Comparison of ENCODE assay signal across 8 cellular contexts in the genomic region with DNA sequence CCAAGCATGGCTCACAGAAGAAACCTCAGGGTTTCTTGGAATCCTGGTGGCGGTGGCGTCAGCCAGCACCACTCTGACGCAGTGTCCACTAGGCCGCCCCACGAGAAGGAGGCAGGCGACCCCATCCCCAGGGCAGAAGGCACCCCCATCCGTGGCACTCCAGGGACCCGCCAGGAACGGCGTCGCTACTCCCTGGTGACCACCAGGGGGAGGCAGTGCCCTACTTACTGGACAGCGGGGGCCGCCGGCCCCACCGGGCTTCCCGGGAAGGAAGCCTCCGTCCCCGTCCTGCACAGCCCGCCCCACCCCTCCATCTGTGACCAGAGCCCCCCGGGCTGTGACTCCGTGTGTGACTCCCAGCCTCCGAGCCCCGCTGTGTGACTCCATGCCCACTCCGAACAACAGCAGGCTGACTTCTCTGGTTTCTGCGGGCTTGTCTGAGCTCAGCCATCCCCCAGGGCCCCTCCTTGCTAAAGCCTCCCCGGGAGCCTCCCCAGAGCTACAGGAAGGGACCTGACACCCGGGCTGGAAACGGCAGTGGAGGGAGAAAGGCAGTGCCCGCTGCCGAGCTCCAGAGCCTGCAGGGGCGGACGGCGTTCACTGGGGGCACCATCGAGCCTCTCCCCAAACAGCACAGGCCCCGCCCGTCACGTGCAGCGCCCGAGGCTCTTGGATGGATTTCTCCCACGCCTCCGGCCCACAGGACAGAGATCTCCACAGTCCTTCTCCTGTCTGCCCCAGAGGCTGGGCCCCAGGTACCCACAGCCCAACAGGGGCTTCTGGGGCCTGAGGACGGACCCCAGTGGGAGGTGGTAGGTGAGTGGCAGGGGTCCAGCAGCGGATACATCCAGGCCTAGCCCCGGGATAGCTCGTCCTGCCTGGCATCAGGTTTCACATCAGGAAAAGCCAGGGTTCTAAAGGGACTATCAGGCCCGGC. TPM values are rescaled to one million over a fixed set of nuclear protein-coding genes. Genes with fewer than 3 reads are reported as not detected.
DNase-seq lines count a peak whose midpoint lies in the region; ATAC-seq, FAIRE-seq and TF ChIP-seq lines count a peak whose summit lies in the region.

No MANE protein-coding gene starts in this region.

- H3K4me3 ChIP-seq in ovary = peak overlapping the region; percentile 51
- H3K4me3 ChIP-seq in testis = peak overlapping the region; percentile 53 to 60

- FAIRE-seq in H54 (lab: Jason Lieb, UNC) = no peak

- H3K27ac ChIP-seq in ovary = peak overlapping the region; percentile 57 to 84
- H3K27ac ChIP-seq in testis = peak overlapping the region; percentile 85 to 89

- peak; percentile 75 for DNase-seq in COLO829 (ENCODE audit: low spot score)
- DNase-seq in H54 (ENCODE audit: insufficient read length, low spot score) = peak; percentile 87
- peak; percentile 38 for DNase-seq in NCI-H1417 treated with DMSO at 0.1 percent for 48 hours (lab: John Stamatoyannopoulos, UW)
- DNase-seq in SW 1271 (lab: John Stamatoyannopoulos, UW) = peak; percentile 53 to 60
- DNase-seq in activated naive CD8-positive, alpha-beta T cell treated with anti-CD3 and anti-CD28 coated beads, Interleukin-2, amount 50 U/mL, for 16 hours (ENCODE audit: low read depth, low spot score) = peak; percentile 41
- peak; percentile 91 for DNase-seq in Right ventricle myocardium superior
- peak; percentile 89 to 93 (median 91) for DNase-seq in ovary
- peak; percentile 93 for DNase-seq in testis

- TF ChIP-seq EP300 in ovary (IDR thresholded peaks at IDR 0.05) = no peak

- H3K36me3 ChIP-seq in ovary (no peaks in the 10 kb centered on the region), testis (ENCODE audit: low read depth, missing control alignments) (no peaks in the 10 kb centered on the region)

- WGBS in ovary, 3 donors = 1% methylated on average over 29 to 46 of the region's 46 CpGs
- WGBS in testis, 2 donors = 0 to 2% methylated on average over 18 to 29 of the region's 46 CpGs

- peak; percentile 95 for ATAC-seq in Right ventricle myocardium superior (ENCODE audit: poor library complexity)

- H3K9me3 ChIP-seq in ovary (no peaks in the 10 kb centered on the region), testis (no peaks in the 10 kb centered on the region)

- intact Hi-C loops in Right ventricle myocardium superior (cut with DNase I) = loop anchor here (2.0 kb wide), 1 partner anchor 498 kb away; no protein-coding TSS in a partner anchor
- intact Hi-C loops in ovary (cut with DNase I) = loop anchor here (2.0 to 5.0 kb wide), 2 partner anchors 498 to 501 kb away; no protein-coding TSS in a partner anchor
- intact Hi-C loops in testis (cut with DNase I; ENCODE audit: low total_unique reads) = loop anchor here (10.0 kb wide), 1 partner anchor 498 kb away; no protein-coding TSS in a partner anchor

- TF ChIP-seq CTCF in ovary (IDR thresholded peaks at IDR 0.05) (peak; percentile 54 to 92 (median 89)), testis (IDR thresholded peaks at IDR 0.05) (peak; percentile 88 to 93 (median 89))

- H3K27me3 ChIP-seq in ovary (no peaks in the 10 kb centered on the region), testis (no peaks in the 10 kb centered on the region)

- H3K4me1 ChIP-seq in ovary (ENCODE audit: insufficient read depth) (no peaks in the 10 kb centered on the region), testis (peaks cover 5% of the 10 kb centered on the region)

- no peak for TF ChIP-seq POLR2A in H54 (IDR thresholded peaks at IDR 0.05; ENCODE audit: low read depth, low read length)
- peak; percentile 15 for TF ChIP-seq POLR2A in ovary (IDR thresholded peaks at IDR 0.05)
- no peak for TF ChIP-seq POLR2A in testis (IDR thresholded peaks at IDR 0.05)

RNA-seq across cellular contexts. Expression of a gene that starts 21.1 kb away (rescaled TPM):
- total RNA-seq in Right ventricle myocardium superior (5.2 TPM), ovary (1 to 10 TPM in 4 of 7 donors, under 1 TPM in 3; 0.56 to 6.2 (median 2.2) TPM), testis (10 to 100 TPM; 36.1 to 80.2 TPM)
- polyA plus RNA-seq in ovary (1 to 10 TPM in 1 of 2 donors, under 1 TPM in 1; 1.00 to 2.2 TPM), testis (ENCODE audit: insufficient read depth, low read depth, low replicate concordance) (54.1 TPM)

RNA-seq across cellular contexts. Expression of a gene that starts 35.5 kb away (rescaled TPM):
- total RNA-seq in Right ventricle myocardium superior (130 TPM), ovary (100 to 1,000 TPM in 6 of 7 donors, 10 to 100 TPM in 1; 95.5 to 228 (median 191) TPM), testis (100 to 1,000 TPM; 207 to 275 TPM)
- polyA plus RNA-seq in ovary (100 to 1,000 TPM; 168 to 172 TPM), testis (ENCODE audit: insufficient read depth, low read depth, low replicate concordance) (237 TPM)

RNA-seq across cellular contexts. Expression of a gene that starts 35.8 kb away (rescaled TPM):
- not detected for total RNA-seq in Right ventricle myocardium superior
- total RNA-seq in ovary = 1 to 10 TPM in 2 of 7 donors, under 1 TPM in 4, not detected in 1; 0.43 to 1.8 (median 0.77) TPM
- under 1 TPM; 0.15 TPM for polyA plus RNA-seq in ovary
- total RNA-seq in testis = 1 to 10 TPM; 4.2 to 5.8 TPM
- polyA plus RNA-seq in testis (ENCODE audit: insufficient read depth, low read depth, low replicate concordance) = 5.1 TPM

Comparison
In these comparisons a context has a peak if more than half of its experiments do, and no peak if none do; other contexts are left out.
1. Peak in every context shown above with its lines: DNase-seq, ATAC-seq, H3K4me3 ChIP-seq and H3K27ac ChIP-seq.
2. DNase-seq: peak in every context shown above with its lines; median percentile 93 in testis; 91 in Right ventricle myocardium superior; 91 in ovary; 87 in H54; 75 in COLO829; 56 in SW 1271; 41 in activated naive CD8-positive, alpha-beta T cell treated with anti-CD3 and anti-CD28 coated beads, Interleukin-2, amount 50 U/mL, for 16 hours; 38 in NCI-H1417 treated with DMSO at 0.1 percent for 48 hours.